ENCODE assay signal across 20 cellular contexts in genomic region chr1:210920716-210921694, GRCh38.
DNase-seq lines count a peak whose midpoint lies in the region; ATAC-seq, FAIRE-seq and TF ChIP-seq lines count a peak whose summit lies in the region.
"Had no signal": no experiment of that assay in that cellular context is flagged by ENCODE, and none has a peak within 500 bp of the region (broad histone marks: within the 10 kb centered on the region; RNA-seq: fewer than 3 reads in every experiment).

No MANE protein-coding gene starts in this region.

- intact Hi-C loops in K562 (cut with micrococcal nuclease), result no loop called here
- intact Hi-C loops in dorsolateral prefrontal cortex (cut with DNase I), result no loop called here
- intact Hi-C loops in posterior cingulate gyrus (cut with DNase I), result no loop called here

- peaks cover 3 to 5% of the 10 kb centered on the region in 2 experiments; a peak in 2 of 5 replicates for H3K4me1 ChIP-seq in K562 (replicated peaks in 1 of 2; ENCODE audit: control insufficient read depth in 2 of 2, insufficient read depth in 2 of 2, low read length in 2 of 2)

- peak; percentile 53 for FAIRE-seq in D721Med (lab: Jason Lieb, UNC)
- FAIRE-seq in K562 (lab: Jason Lieb, UNC), result peak; percentile 67
- FAIRE-seq: GM12878, GM19239, H1 had no signal

- in situ Hi-C loops in G401 (cut with HindIII; ENCODE audit: low sequenced_read_pairs), result no loop called here
- in situ Hi-C loops in K562 (cut with MboI), result no loop called here

- no peaks in the 10 kb centered on the region for H3K36me3 ChIP-seq in K562 (ENCODE audit: control insufficient read depth, insufficient read depth, low read length)

- H2AFZ ChIP-seq in K562 (ENCODE audit: low read depth, low read length), result peak overlapping the region; percentile 54; the same call in 1 of the 2 replicates
- H2AFZ ChIP-seq: GM23248 had no signal

- TF ChIP-seq EP300 in K562 (IDR thresholded peaks at IDR 0.05; ENCODE audit: low read length), result no peak

- peak; percentile 69 for ATAC-seq in K562
- ATAC-seq: GM12878, HCT116 had no signal

- no peak overlapping the region for H3K4me2 ChIP-seq in K562 (ENCODE audit: insufficient read depth, low read length)

- no peak overlapping the region for H3K27ac ChIP-seq in K562 (ENCODE audit: extremely low read depth, low read depth, low read length)
- H3K27ac ChIP-seq in dorsolateral prefrontal cortex, result peak overlapping the region in 35 of 59 donors; percentile 1 to 75 (median 42)
- H3K27ac ChIP-seq: GM23248 had no signal

- TF ChIP-seq CTCF in D721Med (IDR thresholded peaks at IDR 0.05; ENCODE audit: insufficient read depth, missing control alignments) (no peak), K562 (IDR thresholded peaks at IDR 0.05 in 2 of 3, conservative IDR thresholded peaks at IDR 0.05 in 1 of 3; ENCODE audit: insufficient read depth in 2 of 3, low read depth in 1 of 3, low read length in 3 of 3) (no peak), dorsolateral prefrontal cortex (IDR thresholded peaks at IDR 0.05 in 54 of 56, conservative IDR thresholded peaks at IDR 0.05 in 2 of 56; ENCODE audit: low read depth in 1 of 56, partially characterized antibody in 56 of 56) (no peak)

- POLR2A ChIA-PET in K562 (lab: Yijun Ruan, JAX), result interaction anchor here (0.7 kb wide), 1 partner anchor 505 kb away, joined by 3 read pairs; no protein-coding TSS in a partner anchor

- CTCF ChIA-PET in K562 (lab: Yijun Ruan, JAX; ENCODE audit: low intra/inter-chr PET ratio), result no interaction called here

- H3K9ac ChIP-seq in K562 (ENCODE audit: insufficient read depth in 1 of 2, low read depth in 2 of 2, low read length in 2 of 2), result no peak overlapping the region
- H3K9ac ChIP-seq: GM23248 had no signal

- WGBS in K562 (ENCODE audit: insufficient coverage, low coverage, missing lambda C conversion rate), result 0% methylated on average over 5 of the region's 5 CpGs

- no peaks in the 10 kb centered on the region for H3K79me2 ChIP-seq in K562 (ENCODE audit: control insufficient read depth, insufficient read depth, low read length)

- TF ChIP-seq RAD21 in K562 (CRISPR knock-in tag; conservative IDR thresholded peaks at IDR 0.05 in 1 of 2, IDR thresholded peaks at IDR 0.05 in 1 of 2), result no peak

- H3K27me3 ChIP-seq in K562 (ENCODE audit: control insufficient read depth in 2 of 2, insufficient read depth in 2 of 2, low read length in 2 of 2) (0 out of 5 replicates have a peak, but pooled peaks cover 0 to 3% of the 10 kb centered on the region in 2 experiments), dorsolateral prefrontal cortex (no peaks in the 10 kb centered on the region)

- no peaks in the 10 kb centered on the region for H3K9me1 ChIP-seq in K562 (ENCODE audit: control insufficient read depth, insufficient read depth, low read length)

- no TSS peak for BruUV-seq in K562 (replicated peaks; lab: Mats Ljungman, UMichigan)

- TF ChIP-seq POLR2A in K562 (conservative IDR thresholded peaks at IDR 0.05), result no peak

- DNase-seq in D721Med (ENCODE audit: insufficient read length, low spot score), result no peak
- DNase-seq in G401 (ENCODE audit: low spot score), result peak; percentile 60
- peak; percentile 6 to 37 (median 30) for DNase-seq in K562 (ENCODE audit: extremely low read depth in 1 of 4, low spot score in 3 of 4)
- DNase-seq in dorsolateral prefrontal cortex, result no peak
- no peak for DNase-seq in posterior cingulate gyrus
- DNase-seq in HUDEP-2 (lab: John Stamatoyannopoulos, UW; ENCODE audit: unreplicated experiment in 76 of 76), result no peak
- no peak for DNase-seq in stimulated activated CD4-positive, alpha-beta T cell treated with anti-CD3 and anti-CD28 coated beads, Interleukin-2, amount 100 ng/mL, for 48 hours
- DNase-seq in effector CD8-positive, alpha-beta T cell (lab: John Stamatoyannopoulos, UW), result no peak
- DNase-seq: Calu3; CD4-positive, alpha-beta memory T cell; COR-L47; DMS153; DND-41; GDM1; GM23248; H7 had no signal

- no peak overlapping the region for H3K4me3 ChIP-seq in K562
- H3K4me3 ChIP-seq in dorsolateral prefrontal cortex, result no peak overlapping the region
- H3K4me3 ChIP-seq: GM12878, GM23248 had no signal

- no peaks in the 10 kb centered on the region for H3K9me3 ChIP-seq in K562 (replicated peaks; ENCODE audit: control insufficient read depth, insufficient read depth, low read depth, low read length)

- H4K20me1 ChIP-seq in K562 (replicated peaks; ENCODE audit: control insufficient read depth, insufficient read depth, low read length), result no peaks in the 10 kb centered on the region

TF ChIP-seq in K562, 482 proteins besides CTCF, POLR2A, EP300 and RAD21:
- peak; percentile 63; the same call in 1 of the 2 replicates for TF ChIP-seq TEAD4 (IDR thresholded peaks at IDR 0.05; ENCODE audit: low read length)
- TF ChIP-seq TEAD4 (CRISPR knock-in tag; IDR thresholded peaks at IDR 0.05; ENCODE audit: borderline replicate concordance), result no peak
- 0 out of 2 replicates have a peak, but pooled peaks have one; percentile 38 for TF ChIP-seq MTA2 (IDR thresholded peaks at IDR 0.05; ENCODE audit: low read depth)
- TF ChIP-seq TSHZ1 (CRISPR knock-in tag; IDR thresholded peaks at IDR 0.05), result no peak
- TF ChIP-seq RBM15 (IDR thresholded peaks at IDR 0.05; ENCODE audit: insufficient read depth, low read length), result no peak
- 0 out of 2 replicates have a peak, but pooled peaks have one; percentile 10 for TF ChIP-seq NFIC (IDR thresholded peaks at IDR 0.05)
- TF ChIP-seq TAL1 (IDR thresholded peaks at IDR 0.05), result peak; percentile 70
- 0 out of 2 replicates have a peak, but pooled peaks have one; percentile 44 for TF ChIP-seq CBFA2T2 (conservative IDR thresholded peaks at IDR 0.05)
- TF ChIP-seq ARID1B (IDR thresholded peaks at IDR 0.05), result peak; percentile 69
- TF ChIP-seq TCF3 (CRISPR knock-in tag; IDR thresholded peaks at IDR 0.05), result peak; percentile 50
- TF ChIP-seq STAT5A (IDR thresholded peaks at IDR 0.05; ENCODE audit: borderline replicate concordance, low read length), result peak; percentile 35; the same call in 1 of the 2 replicates
- peak; percentile 75 for TF ChIP-seq CBFA2T3 (IDR thresholded peaks at IDR 0.05)

Comparison
In these comparisons a context has a peak if more than half of its experiments do, and no peak if none do; other contexts are left out.
1. DNase-seq: peak in G401 (single experiment) and K562 (4 of 4); none in D721Med (single experiment), dorsolateral prefrontal cortex (0 of 10), posterior cingulate gyrus (0 of 10), HUDEP-2 (0 of 76), stimulated activated CD4-positive, alpha-beta T cell treated with anti-CD3 and anti-CD28 coated beads, Interleukin-2, amount 100 ng/mL, for 48 hours (0 of 2) and effector CD8-positive, alpha-beta T cell (single experiment).